Comparison of ENCODE assay signal across 28 cellular contexts in the genomic region with DNA sequence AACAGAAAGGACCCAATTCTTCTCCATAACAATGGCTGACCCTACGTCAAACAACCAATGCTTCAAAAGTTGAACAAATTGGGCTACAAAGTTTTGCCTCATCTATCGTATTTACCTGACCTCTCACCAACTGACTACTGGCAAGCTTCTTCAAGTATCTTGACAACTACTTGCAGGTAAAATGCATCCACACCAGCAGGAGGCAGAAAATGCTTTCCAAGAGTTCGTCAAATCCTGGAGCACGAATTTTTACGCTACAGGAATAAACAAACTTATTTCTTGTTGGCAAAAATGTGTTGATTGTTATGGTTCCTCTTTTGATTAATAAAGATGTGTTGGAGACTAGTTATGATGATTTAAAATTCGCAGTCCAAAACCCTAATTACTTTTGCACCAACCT.
"Had no signal": no experiment of that assay in that cellular context is flagged by ENCODE, and none has a peak within 500 bp of the region (broad histone marks: within the 10 kb centered on the region; RNA-seq: fewer than 3 reads in every experiment).

No MANE protein-coding gene starts in this region.

- H3K4me1 ChIP-seq: ascending aorta, pancreas, prostate gland, uterus had no signal

- H3K36me3 ChIP-seq: ascending aorta, cardiac muscle cell, heart left ventricle, pancreas, prostate gland, sigmoid colon, uterus had no signal

- H3K36me3 Mint-ChIP-seq: activated CD4-positive, alpha-beta memory T cell treated with anti-CD3 and anti-CD28 coated beads for 36 hours; activated naive CD8-positive, alpha-beta T cell treated with anti-CD3 and anti-CD28 coated beads, Interleukin-2, amount 10 ng/mL, durations not matched to agents 7 days and 5 days; brain; mesothelial cell of epicardium; naive B cell; stimulated activated effector memory CD8-positive, alpha-beta T cell treated with anti-CD3 and anti-CD28 coated beads, Interleukin-12 subunit alpha, Interleukin-12 subunit beta, amount 100 ng/mL, for 72 hours; type B pancreatic cell had no signal

- H3K9me3 Mint-ChIP-seq: activated CD4-positive, alpha-beta memory T cell treated with anti-CD3 and anti-CD28 coated beads for 36 hours; activated naive CD4-positive, alpha-beta T cell treated with anti-CD3 and anti-CD28 coated beads for 36 hours; activated T-helper 1 cell treated with anti-CD3 and anti-CD28 coated beads, Interleukin-12 subunit alpha, Interleukin-12 subunit beta, Interleukin-2, Interleukin-4 antibody, amounts not matched to agents 30 ng/mL and 10 ng/mL and 1 ng/mL, durations not matched to agents 14 hours and 24 hours and 36 hours; brain; mesothelial cell of epicardium; naive B cell; stimulated activated effector memory CD8-positive, alpha-beta T cell treated with anti-CD3 and anti-CD28 coated beads, Interleukin-12 subunit alpha, Interleukin-12 subunit beta, amount 100 ng/mL, for 72 hours; stimulated activated naive CD8-positive, alpha-beta T cell treated with anti-CD3 and anti-CD28 coated beads, Interleukin-15, Interleukin-2, amounts not matched to agents 100 ng/mL and 50 ng/mL, for 24 hours; type B pancreatic cell had no signal

- H3K4me3 ChIP-seq: ascending aorta, cardiac muscle cell, heart left ventricle, pancreas, prostate gland, sigmoid colon, uterus had no signal

- H3K27ac ChIP-seq: ascending aorta, cardiac muscle cell, heart left ventricle, pancreas, prostate gland, sigmoid colon, uterus had no signal

- H3K9me3 ChIP-seq: ascending aorta, heart left ventricle, pancreas, prostate gland, sigmoid colon, uterus had no signal

- DNase-seq: activated CD4-positive, alpha-beta memory T cell treated with anti-CD3 and anti-CD28 coated beads for 36 hours; activated CD4-positive, alpha-beta T cell treated with anti-CD3 and anti-CD28 coated beads, Interleukin-2, amount 10 ng/mL, durations not matched to agents 24 days and 14 days; activated CD4-positive, CD25-positive, alpha-beta regulatory T cell treated with anti-CD3 and anti-CD28 coated beads, Interleukin-2, amount 50 U/mL, for 72 hours; activated CD8-positive, alpha-beta memory T cell treated with anti-CD3 and anti-CD28 coated beads, Interleukin-2, amount 50 U/mL, for 4 hours; activated effector memory CD4-positive, alpha-beta T cell treated with anti-CD3 and anti-CD28 coated beads, Interleukin-2, amount 50 U/mL, for 16 hours; activated naive CD4-positive, alpha-beta T cell treated with anti-CD3 and anti-CD28 coated beads for 36 hours; activated naive CD8-positive, alpha-beta T cell treated with anti-CD3 and anti-CD28 coated beads, Interleukin-2, amount 10 ng/mL, durations not matched to agents 7 days and 5 days; activated T-cell treated with anti-CD3 and anti-CD28 coated beads, Interleukin-2, amount 50 U/mL, for 1 hour; heart left ventricle; hypothalamus; naive B cell; nephron progenitor cell; pancreas; retina; sigmoid colon; small intestine; stimulated activated CD4-positive, alpha-beta T cell treated with anti-CD3 and anti-CD28 coated beads, Interleukin-4, amount 100 ng/mL, for 24 hours; T-helper 2 cell; uterus had no signal

- H3K4me3 Mint-ChIP-seq: activated CD4-positive, alpha-beta memory T cell treated with anti-CD3 and anti-CD28 coated beads for 36 hours; activated CD4-positive, alpha-beta T cell treated with anti-CD3 and anti-CD28 coated beads, Interleukin-2, amount 10 ng/mL, durations not matched to agents 24 days and 14 days; activated naive CD4-positive, alpha-beta T cell treated with anti-CD3 and anti-CD28 coated beads for 36 hours; activated naive CD8-positive, alpha-beta T cell treated with anti-CD3 and anti-CD28 coated beads, Interleukin-2, amount 10 ng/mL, durations not matched to agents 7 days and 5 days; activated T-helper 1 cell treated with anti-CD3 and anti-CD28 coated beads, Interleukin-12 subunit alpha, Interleukin-12 subunit beta, Interleukin-2, Interleukin-4 antibody, amounts not matched to agents 30 ng/mL and 10 ng/mL and 1 ng/mL, durations not matched to agents 14 hours and 24 hours and 36 hours; mesothelial cell of epicardium; nephron progenitor cell; stimulated activated effector memory CD8-positive, alpha-beta T cell treated with anti-CD3 and anti-CD28 coated beads, Interleukin-12 subunit alpha, Interleukin-12 subunit beta, amount 100 ng/mL, for 72 hours; stimulated activated naive CD8-positive, alpha-beta T cell treated with anti-CD3 and anti-CD28 coated beads, Interleukin-15, Interleukin-2, amounts not matched to agents 100 ng/mL and 50 ng/mL, for 24 hours; type B pancreatic cell had no signal

- H3K27me3 Mint-ChIP-seq: brain, naive B cell, type B pancreatic cell had no signal

- FAIRE-seq: pancreas, small intestine had no signal

- H3K4me1 Mint-ChIP-seq: activated CD4-positive, alpha-beta T cell treated with anti-CD3 and anti-CD28 coated beads, Interleukin-2, amount 10 ng/mL, durations not matched to agents 24 days and 14 days; activated naive CD8-positive, alpha-beta T cell treated with anti-CD3 and anti-CD28 coated beads, Interleukin-2, amount 10 ng/mL, durations not matched to agents 7 days and 5 days; naive B cell; nephron progenitor cell; stimulated activated effector memory CD8-positive, alpha-beta T cell treated with anti-CD3 and anti-CD28 coated beads, Interleukin-12 subunit alpha, Interleukin-12 subunit beta, amount 100 ng/mL, for 72 hours had no signal

- H3K27me3 ChIP-seq: ascending aorta, cardiac muscle cell, heart left ventricle, pancreas, sigmoid colon, uterus had no signal

- ATAC-seq: heart left ventricle; pancreas; stimulated activated effector memory CD8-positive, alpha-beta T cell treated with anti-CD3 and anti-CD28 coated beads, Interleukin-12 subunit alpha, Interleukin-12 subunit beta, amount 100 ng/mL, for 72 hours had no signal

- H3K27ac Mint-ChIP-seq: activated CD4-positive, alpha-beta memory T cell treated with anti-CD3 and anti-CD28 coated beads for 36 hours; activated CD4-positive, alpha-beta T cell treated with anti-CD3 and anti-CD28 coated beads, Interleukin-2, amount 10 ng/mL, durations not matched to agents 24 days and 14 days; activated naive CD4-positive, alpha-beta T cell treated with anti-CD3 and anti-CD28 coated beads for 36 hours; activated naive CD8-positive, alpha-beta T cell treated with anti-CD3 and anti-CD28 coated beads, Interleukin-2, amount 10 ng/mL, durations not matched to agents 7 days and 5 days; activated T-helper 1 cell treated with anti-CD3 and anti-CD28 coated beads, Interleukin-12 subunit alpha, Interleukin-12 subunit beta, Interleukin-2, Interleukin-4 antibody, amounts not matched to agents 30 ng/mL and 10 ng/mL and 1 ng/mL, durations not matched to agents 14 hours and 24 hours and 36 hours; brain; mesothelial cell of epicardium; naive B cell; nephron progenitor cell; stimulated activated effector memory CD8-positive, alpha-beta T cell treated with anti-CD3 and anti-CD28 coated beads, Interleukin-12 subunit alpha, Interleukin-12 subunit beta, amount 100 ng/mL, for 72 hours; stimulated activated naive CD8-positive, alpha-beta T cell treated with anti-CD3 and anti-CD28 coated beads, Interleukin-15, Interleukin-2, amounts not matched to agents 100 ng/mL and 50 ng/mL, for 24 hours; type B pancreatic cell had no signal
